In genomic region chr12:121261397-121261796, GRCh38 we compare ENCODE assay signal across 1 cellular context.
TF ChIP-seq lines count a peak whose summit lies in the region.

No MANE protein-coding gene starts in this region.

TF ChIP-seq in HCT116, 20 proteins besides CTCF, POLR2A, EP300 and RAD21 (continued from another document):
- no peak for TF ChIP-seq REST (IDR thresholded peaks at IDR 0.05; ENCODE audit: low read depth)
